Comparison of ENCODE assay signal across 11 cellular contexts in the genomic region with DNA sequence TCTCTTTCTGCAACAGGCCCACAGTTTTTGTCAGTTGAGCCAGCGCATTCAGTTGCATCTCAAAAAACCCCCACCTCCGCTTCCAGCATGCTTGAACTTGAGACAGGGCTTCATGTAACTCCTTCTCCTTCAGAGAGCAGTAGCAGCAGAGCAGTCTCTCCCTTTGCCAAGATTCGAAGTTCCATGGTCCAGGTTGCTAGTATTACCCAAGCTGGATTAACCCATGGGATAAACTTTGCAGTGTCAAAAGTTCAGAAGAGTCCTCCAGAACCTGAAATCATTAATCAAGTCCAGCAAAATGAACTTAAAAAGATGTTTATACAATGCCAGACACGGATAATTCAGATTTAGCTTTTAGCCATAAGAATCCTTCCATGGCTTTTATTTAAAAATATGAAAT.
"Had no signal": no experiment of that assay in that cellular context is flagged by ENCODE, and none has a peak within 500 bp of the region (broad histone marks: within the 10 kb centered on the region; RNA-seq: fewer than 3 reads in every experiment).

No MANE protein-coding gene starts in this region.

- H3K27ac ChIP-seq: prostate gland, SK-N-MC, upper lobe of left lung had no signal

- H3K4me1 ChIP-seq: prostate gland, upper lobe of left lung had no signal

- ATAC-seq: gastroesophageal sphincter; left colon; right cardiac atrium; stimulated activated naive CD8-positive, alpha-beta T cell treated with anti-CD3 and anti-CD28 coated beads, Interleukin-15, amount 100 ng/mL, for 72 hours had no signal

- H3K9me3 ChIP-seq: gastroesophageal sphincter, prostate gland, upper lobe of left lung had no signal

- H3K4me1 Mint-ChIP-seq: nephron; stimulated activated naive CD8-positive, alpha-beta T cell treated with anti-CD3 and anti-CD28 coated beads, Interleukin-15, amount 100 ng/mL, for 72 hours had no signal

- H3K4me3 ChIP-seq: gastroesophageal sphincter, prostate gland, SK-N-MC, upper lobe of left lung had no signal

- H3K27me3 ChIP-seq: gastroesophageal sphincter, upper lobe of left lung had no signal

- H3K9me3 Mint-ChIP-seq: nephron; stimulated activated naive CD8-positive, alpha-beta T cell treated with anti-CD3 and anti-CD28 coated beads, Interleukin-15, amount 100 ng/mL, for 72 hours had no signal

- H3K27me3 Mint-ChIP-seq: stimulated activated naive CD8-positive, alpha-beta T cell treated with anti-CD3 and anti-CD28 coated beads, Interleukin-15, amount 100 ng/mL, for 72 hours had no signal

- H3K4me3 Mint-ChIP-seq: nephron; stimulated activated naive CD8-positive, alpha-beta T cell treated with anti-CD3 and anti-CD28 coated beads, Interleukin-15, amount 100 ng/mL, for 72 hours had no signal

- DNase-seq: activated effector memory CD4-positive, alpha-beta T cell treated with anti-CD3 and anti-CD28 coated beads, Interleukin-2, amount 50 U/mL, for 16 hours; dermis blood vessel endothelial cell; left colon; right cardiac atrium; small intestine; stimulated activated naive CD8-positive, alpha-beta T cell treated with anti-CD3 and anti-CD28 coated beads, Interleukin-15, amount 100 ng/mL, for 72 hours; upper lobe of left lung had no signal
